8 cellular contexts compared by ENCODE assay signal in the genomic region with DNA sequence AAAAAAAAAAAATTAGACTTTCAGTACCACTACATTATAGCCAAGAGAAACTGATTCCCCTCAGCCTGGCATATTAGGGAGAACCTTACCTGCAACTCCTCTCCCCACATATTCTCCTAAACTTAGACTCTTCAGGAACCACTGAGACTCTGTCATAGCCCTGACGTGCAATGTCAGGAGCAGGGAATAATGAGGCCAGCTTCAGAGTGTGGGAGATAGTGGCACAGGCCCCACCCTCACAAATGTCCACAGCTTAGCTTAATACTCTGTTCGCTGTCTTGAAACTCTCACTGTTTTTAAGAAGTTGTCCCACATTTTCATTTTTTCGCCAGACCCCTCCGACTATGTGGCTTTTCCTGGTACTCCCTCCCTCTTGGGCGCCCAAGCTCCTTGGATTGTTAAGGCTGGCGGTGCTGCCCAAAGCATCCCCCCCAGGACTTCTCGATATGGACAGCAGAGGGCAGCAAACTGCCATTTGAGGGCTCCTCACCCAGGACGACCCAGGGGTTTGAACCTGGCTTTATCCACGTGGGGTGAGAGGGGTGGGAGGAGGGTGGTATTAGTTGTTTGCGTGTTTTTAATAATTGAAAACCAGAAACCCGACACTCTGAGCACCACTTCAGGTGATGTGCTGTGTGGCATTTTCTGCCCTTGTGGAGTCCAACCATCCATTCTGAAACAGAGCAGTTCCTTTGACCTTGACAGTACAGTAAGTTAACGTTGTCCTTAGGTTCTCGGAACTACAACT. TPM values are rescaled to one million over a fixed set of nuclear protein-coding genes. Genes with fewer than 3 reads are reported as not detected.
DNase-seq lines count a peak whose midpoint lies in the region; ATAC-seq and TF ChIP-seq lines count a peak whose summit lies in the region.

No MANE protein-coding gene starts in this region.

- H3K4me1 ChIP-seq in adrenal gland (replicated peaks in 1 of 2): no peaks in the 10 kb centered on the region
- no peaks in the 10 kb centered on the region for H3K4me1 ChIP-seq in right atrium auricular region
- H3K4me1 ChIP-seq in sigmoid colon: no peaks in the 10 kb centered on the region

- peak; percentile 90 for TF ChIP-seq CTCF in LNCaP clone FGC (IDR thresholded peaks at IDR 0.05; ENCODE audit: control insufficient read depth, extremely low read depth, insufficient read depth)
- TF ChIP-seq CTCF in adrenal gland (IDR thresholded peaks at IDR 0.05): peak; percentile 68 to 87 (median 83)
- peak; percentile 85 to 92 for TF ChIP-seq CTCF in right atrium auricular region (IDR thresholded peaks at IDR 0.05)
- peak; percentile 50 to 90 (median 79) for TF ChIP-seq CTCF in sigmoid colon (IDR thresholded peaks at IDR 0.05)

- no peaks in the 10 kb centered on the region for H3K9me3 ChIP-seq in adrenal gland (replicated peaks in 1 of 3)
- H3K9me3 ChIP-seq in right atrium auricular region: no peaks in the 10 kb centered on the region
- H3K9me3 ChIP-seq in sigmoid colon: no peaks in the 10 kb centered on the region

- DNase-seq in EH (ENCODE audit: low read depth): peak; percentile 64
- no peak for DNase-seq in LNCaP clone FGC (ENCODE audit: low read depth)
- DNase-seq in SW480 (ENCODE audit: low spot score): peak; percentile 48
- DNase-seq in adrenal gland: peak; percentile 58 to 80 (median 68)
- DNase-seq in right atrium auricular region (ENCODE audit: low spot score): peak; percentile 70
- peak; percentile 73 for DNase-seq in sigmoid colon

- intact Hi-C loops in adrenal gland (cut with DNase I): loop anchor here in 1 of 2 donors (10.0 kb wide), 1 partner anchor 221 kb away; no protein-coding TSS in a partner anchor
- intact Hi-C loops in sigmoid colon (cut with DNase I): loop anchor here (2.0 to 5.0 kb wide), 3 partner anchors 223 to 503 kb away; no protein-coding TSS in a partner anchor

- TF ChIP-seq POLR2A in adrenal gland (IDR thresholded peaks at IDR 0.05): no peak
- no peak for TF ChIP-seq POLR2A in sigmoid colon (IDR thresholded peaks at IDR 0.05)

- no peak for TF ChIP-seq EP300 in sigmoid colon (IDR thresholded peaks at IDR 0.05)

- H3K4me3 ChIP-seq in LNCaP clone FGC (ENCODE audit: low read depth, low read length) (no peak overlapping the region), adrenal gland (no peak overlapping the region), right atrium auricular region (no peak overlapping the region), sigmoid colon (no peak overlapping the region)

- peaks cover 4% of the 10 kb centered on the region for H3K27me3 ChIP-seq in adrenal gland
- no peaks in the 10 kb centered on the region for H3K27me3 ChIP-seq in right atrium auricular region
- H3K27me3 ChIP-seq in sigmoid colon: no peaks in the 10 kb centered on the region

- H3K36me3 ChIP-seq in adrenal gland (replicated peaks in 1 of 2) (no peaks in the 10 kb centered on the region), right atrium auricular region (no peaks in the 10 kb centered on the region), sigmoid colon (no peaks in the 10 kb centered on the region)

- no peak overlapping the region for H3K27ac ChIP-seq in adrenal gland
- H3K27ac ChIP-seq in right atrium auricular region: no peak overlapping the region
- no peak overlapping the region for H3K27ac ChIP-seq in sigmoid colon

- 7 to 11% (median 10%) methylated on average over 12 to 13 of the region's 13 CpGs for WGBS in adrenal gland, 4 donors
- WGBS in sigmoid colon, 2 donors: 10 to 22% methylated on average over 13 of the region's 13 CpGs

- peak; percentile 74 for ATAC-seq in GM21737 (IDR thresholded peaks at IDR 0.05; ENCODE audit: unreplicated experiment)
- ATAC-seq in GM21619 (IDR thresholded peaks at IDR 0.05; ENCODE audit: unreplicated experiment): no peak

RNA-seq across cellular contexts. Expression of a gene that starts 45.2 kb away (rescaled TPM):
- total RNA-seq in adrenal gland (not detected), right atrium auricular region (1 to 10 TPM in 1 of 2 donors, under 1 TPM in 1; 0.59 to 1.2 TPM), sigmoid colon (under 1 TPM in 2 of 4 donors, not detected in 2; under 0.01 to 0.33 TPM)
- polyA plus RNA-seq in adrenal gland (under 1 TPM in 1 of 3 donors, not detected in 2; 0.07 TPM), sigmoid colon (under 1 TPM in 2 of 3 donors, not detected in 1; 0.44 to 0.60 TPM)
